In genomic region chr21:43343992-43344886, GRCh38 we compare ENCODE assay signal across 11 cellular contexts.
DNase-seq lines count a peak whose midpoint lies in the region; TF ChIP-seq lines count a peak whose summit lies in the region.
"Had no signal": no experiment of that assay in that cellular context is flagged by ENCODE, and none has a peak within 500 bp of the region (broad histone marks: within the 10 kb centered on the region; RNA-seq: fewer than 3 reads in every experiment).

No MANE protein-coding gene starts in this region.

- H3K4me2 ChIP-seq in H9 (ENCODE audit: insufficient read depth, insufficient read length, low read length) (no peak overlapping the region), fibroblast of lung (ENCODE audit: extremely low read depth, insufficient read depth, low read length) (no peak overlapping the region)

- H3K27ac Mint-ChIP-seq in H9 (peak overlapping the region in 2 of 3 experiments; percentile 66 to 89; a peak in 2 of 7 replicates), chondrocyte (ENCODE audit: unreplicated experiment) (no peak overlapping the region)
- H3K27ac Mint-ChIP-seq in activated T-cell treated with anti-CD3 and anti-CD28 coated beads, Interleukin-2, amount 50 U/mL, for 24 hours = no peak overlapping the region

- H4K5ac ChIP-seq in H9 (ENCODE audit: insufficient read length, low read depth, low read length) = no peak overlapping the region

- H2AK5ac ChIP-seq in H9 (ENCODE audit: insufficient read length, low read length) = no peak overlapping the region

- no peak overlapping the region for H3K18ac ChIP-seq in H9 (ENCODE audit: insufficient read length, low read depth, low read length)

- H3K36me3 Mint-ChIP-seq in H9 (ENCODE audit: insufficient read depth in 1 of 3, low read depth in 3 of 3) = no peaks in the 10 kb centered on the region; a peak in 1 of 7 replicates
- no peaks in the 10 kb centered on the region for H3K36me3 Mint-ChIP-seq in activated T-cell treated with anti-CD3 and anti-CD28 coated beads, Interleukin-2, amount 50 U/mL, for 24 hours (ENCODE audit: low read depth)
- no peaks in the 10 kb centered on the region for H3K36me3 Mint-ChIP-seq in chondrocyte (ENCODE audit: low read depth)

- no peak overlapping the region for H2BK5ac ChIP-seq in H9 (ENCODE audit: insufficient read length, low read length)

- no CpG with 5 or more reads among the region's 37 CpGs for WGBS in H9 (ENCODE audit: extremely low coverage, insufficient read length, low lambda C conversion rate)
- 67 to 79% (median 72%) methylated on average over 25 to 37 of the region's 37 CpGs for WGBS in spleen, 5 donors

- H3K9me3 ChIP-seq in H9 (ENCODE audit: control insufficient read depth, low read depth, low read length) (no peaks in the 10 kb centered on the region), fibroblast of lung (ENCODE audit: control insufficient read depth, insufficient read depth, low read depth, low read length) (no peaks in the 10 kb centered on the region), spleen (no peaks in the 10 kb centered on the region), left ventricle myocardium inferior (replicated peaks) (no peaks in the 10 kb centered on the region)

- no peak overlapping the region for H3T11ph ChIP-seq in H9 (ENCODE audit: low read length)

- no peaks in the 10 kb centered on the region for H3K4me1 ChIP-seq in H9 (ENCODE audit: insufficient read depth, low read length)
- peaks cover 6% of the 10 kb centered on the region for H3K4me1 ChIP-seq in fibroblast of lung (ENCODE audit: control insufficient read depth, extremely low read depth, insufficient read depth, low read length)
- H3K4me1 ChIP-seq in spleen = peaks cover 13 to 94% (median 59%) of the 10 kb centered on the region in 6 donors
- peaks cover 42% of the 10 kb centered on the region for H3K4me1 ChIP-seq in left ventricle myocardium inferior

- no peaks in the 10 kb centered on the region for H3K27me3 Mint-ChIP-seq in H9 (ENCODE audit: low read depth)
- H3K27me3 Mint-ChIP-seq in activated T-cell treated with anti-CD3 and anti-CD28 coated beads, Interleukin-2, amount 50 U/mL, for 24 hours = peaks cover 3% of the 10 kb centered on the region
- H3K27me3 Mint-ChIP-seq in chondrocyte (ENCODE audit: low read depth) = no peaks in the 10 kb centered on the region

- no peak overlapping the region for H2BK15ac ChIP-seq in H9 (ENCODE audit: low read depth, low read length)

- no peaks in the 10 kb centered on the region for H3K23me2 ChIP-seq in H9 (ENCODE audit: insufficient read length, low read depth, low read length, poor library complexity, severe bottlenecking)

- H3K14ac ChIP-seq in H9 (ENCODE audit: insufficient read depth, low read length) = no peak overlapping the region; the same call in 1 of the 2 replicates

- H2BK20ac ChIP-seq in H9 (ENCODE audit: low read depth, low read length, poor library complexity, severe bottlenecking) = no peak overlapping the region

- H3K27ac ChIP-seq in H9 (ENCODE audit: insufficient read length, low read depth, low read length) = no peak overlapping the region
- no peak overlapping the region for H3K27ac ChIP-seq in fibroblast of lung (ENCODE audit: insufficient read depth, low read length)
- peak overlapping the region in 5 of 8 donors; percentile 33 to 65 (median 42) for H3K27ac ChIP-seq in spleen
- no peak overlapping the region for H3K27ac ChIP-seq in left ventricle myocardium inferior (replicated peaks)
- H3K27ac ChIP-seq: SJSA1, WERI-Rb-1 had no signal

- H4K8ac ChIP-seq in H9 (replicated peaks; ENCODE audit: insufficient read length, low read depth, low read length) = no peak overlapping the region

- TF ChIP-seq CTCF in H9 (conservative IDR thresholded peaks at IDR 0.05) (no peak), fibroblast of lung (conservative IDR thresholded peaks at IDR 0.05 in 1 of 2, IDR thresholded peaks at IDR 0.05 in 1 of 2; ENCODE audit: low read depth in 1 of 2, low read length in 2 of 2) (no peak), spleen (IDR thresholded peaks at IDR 0.05 in 8 of 11, conservative IDR thresholded peaks at IDR 0.05 in 3 of 11) (no peak), left ventricle myocardium inferior (IDR thresholded peaks at IDR 0.05; ENCODE audit: borderline replicate concordance) (no peak), chondrocyte (IDR thresholded peaks at IDR 0.05) (no peak)

- DNase-seq in H9 (no peak), NCI-H69 (lab: John Stamatoyannopoulos, UW) (peak; percentile 97), fibroblast of lung (ENCODE audit: low read depth in 2 of 2) (no peak), spleen (no peak), left ventricle myocardium inferior (no peak), chondrocyte (ENCODE audit: low spot score) (no peak)
- no peak for DNase-seq in activated T-cell treated with anti-CD3 and anti-CD28 coated beads, Interleukin-2, amount 50 U/mL, for 24 hours
- DNase-seq: activated T-cell treated with anti-CD3 and anti-CD28 coated beads, Interleukin-2, amount 50 U/mL, for 1 hour; anterior cingulate cortex; WERI-Rb-1 had no signal

- H3K9ac ChIP-seq in H9 (ENCODE audit: extremely low read depth, insufficient read length, low read length) (no peak overlapping the region), fibroblast of lung (ENCODE audit: insufficient read depth, low read length) (no peak overlapping the region)

- H2BK120ac ChIP-seq in H9 (ENCODE audit: low read depth, low read length, poor library complexity, severe bottlenecking) = no peak overlapping the region

- no peak overlapping the region for H4K91ac ChIP-seq in H9 (ENCODE audit: insufficient read length, low read depth, low read length)

- H3K36me3 ChIP-seq in fibroblast of lung (ENCODE audit: control insufficient read depth, insufficient read depth, low read length) (no peaks in the 10 kb centered on the region), spleen (no peaks in the 10 kb centered on the region), left ventricle myocardium inferior (no peaks in the 10 kb centered on the region)
- H3K36me3 ChIP-seq: SJSA1, WERI-Rb-1 had no signal

- H3K79me2 ChIP-seq in H9 (ENCODE audit: insufficient read depth, low read length) (no peaks in the 10 kb centered on the region), fibroblast of lung (ENCODE audit: control insufficient read depth, insufficient read depth, low read length) (no peaks in the 10 kb centered on the region)

- no peaks in the 10 kb centered on the region for H4K20me1 ChIP-seq in H9 (ENCODE audit: control insufficient read depth, insufficient read depth, insufficient read length)
- no peaks in the 10 kb centered on the region for H4K20me1 ChIP-seq in fibroblast of lung (ENCODE audit: control insufficient read depth, extremely low read depth, insufficient read depth, low read length)

- peaks cover 7 to 16% of the 10 kb centered on the region in 2 experiments for H3K4me1 Mint-ChIP-seq in H9
- H3K4me1 Mint-ChIP-seq in activated T-cell treated with anti-CD3 and anti-CD28 coated beads, Interleukin-2, amount 50 U/mL, for 24 hours (ENCODE audit: low read depth) = peaks cover 8% of the 10 kb centered on the region
- H3K4me1 Mint-ChIP-seq in chondrocyte (ENCODE audit: low read depth) = peaks cover 30% of the 10 kb centered on the region

- no peak overlapping the region for H3K4ac ChIP-seq in H9 (ENCODE audit: low read depth, low read length)

- no peak overlapping the region for H3K23ac ChIP-seq in H9 (ENCODE audit: insufficient read length, low read depth, low read length)

- H3K56ac ChIP-seq in H9 (ENCODE audit: insufficient read length, low read depth, low read length) = no peak overlapping the region

- peaks cover 0 to 5% of the 10 kb centered on the region in 2 experiments; a peak in 2 of 5 replicates for H3K9me3 Mint-ChIP-seq in H9
- no peaks in the 10 kb centered on the region for H3K9me3 Mint-ChIP-seq in activated T-cell treated with anti-CD3 and anti-CD28 coated beads, Interleukin-2, amount 50 U/mL, for 24 hours
- H3K9me3 Mint-ChIP-seq in chondrocyte (ENCODE audit: low read depth) = no peaks in the 10 kb centered on the region

- TF ChIP-seq POLR2A in spleen (IDR thresholded peaks at IDR 0.05) = no peak

- no peak overlapping the region for H3K4me3 Mint-ChIP-seq in H9
- no peak overlapping the region for H3K4me3 Mint-ChIP-seq in activated T-cell treated with anti-CD3 and anti-CD28 coated beads, Interleukin-2, amount 50 U/mL, for 24 hours
- H3K4me3 Mint-ChIP-seq in chondrocyte (ENCODE audit: unreplicated experiment) = no peak overlapping the region

- H3K4me3 ChIP-seq in fibroblast of lung (replicated peaks in 1 of 4; ENCODE audit: control extremely low read depth in 1 of 4, insufficient read depth in 1 of 4, low read depth in 3 of 4, low read length in 4 of 4) = no peak overlapping the region
- H3K4me3 ChIP-seq in spleen = no peak overlapping the region
- no peak overlapping the region for H3K4me3 ChIP-seq in left ventricle myocardium inferior
- H3K4me3 ChIP-seq: SJSA1 had no signal

- intact Hi-C loops in spleen (cut with DNase I; ENCODE audit: low total_unique reads) (no loop called here), left ventricle myocardium inferior (cut with micrococcal nuclease) (no loop called here)

- H2BK12ac ChIP-seq in H9 (ENCODE audit: insufficient read length, low read depth, low read length) = no peak overlapping the region

- H3K27me3 ChIP-seq in H9 (ENCODE audit: insufficient read depth, low read length) (no peaks in the 10 kb centered on the region), fibroblast of lung (ENCODE audit: control insufficient read depth, insufficient read depth, low read length) (no peaks in the 10 kb centered on the region), spleen (replicated peaks in 1 of 7) (peaks cover 0 to 5% (median 0%) of the 10 kb centered on the region in 7 donors), left ventricle myocardium inferior (ENCODE audit: low read depth) (no peaks in the 10 kb centered on the region)
- H3K27me3 ChIP-seq: SJSA1 had no signal

- H2AFZ ChIP-seq in H9 (ENCODE audit: low read length) = no peak overlapping the region
- H2AFZ ChIP-seq in fibroblast of lung (ENCODE audit: low read length) = peak overlapping the region; percentile 30

- no peaks in the 10 kb centered on the region for H3K79me1 ChIP-seq in H9 (ENCODE audit: insufficient read depth, low read depth, low read length, poor library complexity, severe bottlenecking)

Comparison
In these comparisons a context has a peak if more than half of its experiments do, and no peak if none do; other contexts are left out.
1. H3K27ac ChIP-seq: peak in spleen (5 of 8); none in H9 (single experiment), fibroblast of lung (single experiment) and left ventricle myocardium inferior (single experiment).
2. H3K27ac Mint-ChIP-seq: peak in H9 (2 of 3); none in activated T-cell treated with anti-CD3 and anti-CD28 coated beads, Interleukin-2, amount 50 U/mL, for 24 hours (single experiment) and chondrocyte (single experiment).